In the genomic region with DNA sequence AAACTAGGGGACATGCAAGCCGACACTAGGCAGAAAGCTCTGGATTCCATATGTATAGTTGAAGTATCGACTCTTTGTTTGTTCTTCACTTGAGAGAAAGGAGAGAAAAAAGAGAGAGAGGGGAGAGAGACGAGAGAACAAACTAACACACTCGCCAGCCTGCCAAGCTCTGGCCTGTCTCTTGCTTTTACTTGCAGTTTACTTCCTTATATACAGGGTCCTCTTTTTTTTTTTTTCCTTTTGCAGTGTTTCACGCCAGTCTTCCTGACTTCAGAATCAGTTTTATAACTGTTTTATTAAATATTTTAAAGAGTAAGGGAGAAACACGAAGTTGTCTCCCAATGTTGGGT, we compare ENCODE assay signal across 9 cellular contexts. TPM values are rescaled to one million over a fixed set of nuclear protein-coding genes. Genes with fewer than 3 reads are reported as not detected.
DNase-seq lines count a peak whose midpoint lies in the region; ATAC-seq and TF ChIP-seq lines count a peak whose summit lies in the region.
"Had no signal": no experiment of that assay in that cellular context is flagged by ENCODE, and none has a peak within 500 bp of the region (broad histone marks: within the 10 kb centered on the region; RNA-seq: fewer than 3 reads in every experiment).

No MANE protein-coding gene starts in this region.

- H3K4me1 ChIP-seq in thoracic aorta (ENCODE audit: control insufficient read depth in 1 of 2, low read depth in 2 of 2), result peaks cover 33 to 57% of the 10 kb centered on the region in 2 donors

- peak overlapping the region; percentile 20 to 100 (median 98) for H3K27ac Mint-ChIP-seq in brain
- no peak overlapping the region for H3K27ac Mint-ChIP-seq in activated T-cell treated with anti-CD3 and anti-CD28 coated beads, Interleukin-2, amount 50 U/mL, for 24 hours

- no peaks in the 10 kb centered on the region for H3K36me3 ChIP-seq in thoracic aorta

- peak overlapping the region; percentile 43 for H3K4me3 ChIP-seq in thoracic aorta

- peaks cover 99% of the 10 kb centered on the region for H3K4me1 Mint-ChIP-seq in brain
- peaks cover 15% of the 10 kb centered on the region for H3K4me1 Mint-ChIP-seq in activated T-cell treated with anti-CD3 and anti-CD28 coated beads, Interleukin-2, amount 50 U/mL, for 24 hours (ENCODE audit: low read depth)

- no peaks in the 10 kb centered on the region for H3K9me3 ChIP-seq in thoracic aorta

- TF ChIP-seq CTCF in brain (conservative IDR thresholded peaks at IDR 0.05) (no peak), thoracic aorta (IDR thresholded peaks at IDR 0.05) (no peak)

- no peaks in the 10 kb centered on the region for H3K27me3 ChIP-seq in thoracic aorta (replicated peaks; ENCODE audit: insufficient read depth)

- peak overlapping the region; percentile 88 to 94 for H3K27ac ChIP-seq in thoracic aorta

- DNase-seq in DMS 273 (lab: John Stamatoyannopoulos, UW; ENCODE audit: unreplicated experiment) (peak; percentile 57), DMS 273 treated with DMSO at 0.1 percent for 48 hours (lab: John Stamatoyannopoulos, UW) (no peak), left lobe of liver (ENCODE audit: low spot score) (no peak), thoracic aorta (ENCODE audit: low spot score) (no peak), OCI-M1 (lab: John Stamatoyannopoulos, UW) (no peak), Ammon's horn (ENCODE audit: low spot score) (no peak)
- DNase-seq in activated T-cell treated with anti-CD3 and anti-CD28 coated beads, Interleukin-2, amount 50 U/mL, for 24 hours, result no peak
- DNase-seq: activated CD4-positive, alpha-beta T cell treated with anti-CD3 and anti-CD28 coated beads for 4 hours had no signal

- H3K4me3 Mint-ChIP-seq in brain, result peak overlapping the region; percentile 71 to 80 (median 76)
- H3K4me3 Mint-ChIP-seq in activated T-cell treated with anti-CD3 and anti-CD28 coated beads, Interleukin-2, amount 50 U/mL, for 24 hours, result no peak overlapping the region

- peak; percentile 30 for ATAC-seq in left lobe of liver
- no peak for ATAC-seq in thoracic aorta (ENCODE audit: insufficient number of reproducible peaks, low FRiP score, low read depth)

- H3K27me3 Mint-ChIP-seq in brain, result peaks cover 2% of the 10 kb centered on the region
- peaks cover 89% of the 10 kb centered on the region for H3K27me3 Mint-ChIP-seq in activated T-cell treated with anti-CD3 and anti-CD28 coated beads, Interleukin-2, amount 50 U/mL, for 24 hours

- no peaks in the 10 kb centered on the region for H3K36me3 Mint-ChIP-seq in brain
- no peaks in the 10 kb centered on the region for H3K36me3 Mint-ChIP-seq in activated T-cell treated with anti-CD3 and anti-CD28 coated beads, Interleukin-2, amount 50 U/mL, for 24 hours (ENCODE audit: low read depth)

- H3K9me3 Mint-ChIP-seq in brain, result no peaks in the 10 kb centered on the region
- no peaks in the 10 kb centered on the region for H3K9me3 Mint-ChIP-seq in activated T-cell treated with anti-CD3 and anti-CD28 coated beads, Interleukin-2, amount 50 U/mL, for 24 hours

RNA-seq across cellular contexts. Expression of gene TEAD1, which starts 19.9 kb away (rescaled TPM):
- 32.4 TPM for polyA plus RNA-seq in brain (ENCODE audit: insufficient read depth, low read depth, low replicate concordance)
- total RNA-seq in left lobe of liver (29.6 TPM), thoracic aorta (100 to 1,000 TPM in 1 of 2 donors, 10 to 100 TPM in 1; 57.3 to 164 TPM)
